ENCODE assay signal across 8 cellular contexts in genomic region chr7:41705109-41705871, GRCh38. TPM values are rescaled to one million over a fixed set of nuclear protein-coding genes. Genes with fewer than 3 reads are reported as not detected.
DNase-seq lines count a peak whose midpoint lies in the region; ATAC-seq and TF ChIP-seq lines count a peak whose summit lies in the region.

No MANE protein-coding gene starts in this region.

- intact Hi-C loops in thyroid gland (cut with DNase I): no loop called here

- H3K36me3 ChIP-seq in thyroid gland: no peaks in the 10 kb centered on the region

- H3K9me3 ChIP-seq in thyroid gland: no peaks in the 10 kb centered on the region

- peak; percentile 98 for ATAC-seq in GM19438 (IDR thresholded peaks at IDR 0.05; ENCODE audit: low read depth, unreplicated experiment)
- ATAC-seq in HG03520 (IDR thresholded peaks at IDR 0.05; ENCODE audit: unreplicated experiment): peak; percentile 93

- CTCF ChIA-PET in activated naive CD4-positive, alpha-beta T cell treated with anti-CD3 and anti-CD28 coated beads, Interleukin-2, amount 10 ng/mL, durations not matched to agents 7 days and 5 days (lab: Charles Lee): interaction anchor here (0.7 to 2.2 kb wide), 9 partner anchors 9 to 1475 kb away, joined by 3 to 19 read pairs (median 4); no protein-coding TSS in a partner anchor

- H3K4me1 Mint-ChIP-seq in activated naive CD4-positive, alpha-beta T cell treated with anti-CD3 and anti-CD28 coated beads, Interleukin-2, amount 10 ng/mL, durations not matched to agents 7 days and 5 days: peaks cover 16% of the 10 kb centered on the region

- no peaks in the 10 kb centered on the region for H3K36me3 Mint-ChIP-seq in activated naive CD4-positive, alpha-beta T cell treated with anti-CD3 and anti-CD28 coated beads, Interleukin-2, amount 10 ng/mL, durations not matched to agents 7 days and 5 days

- H3K4me1 ChIP-seq in thyroid gland: peaks cover 7 to 19% of the 10 kb centered on the region in 2 donors

- H3K27me3 Mint-ChIP-seq in activated naive CD4-positive, alpha-beta T cell treated with anti-CD3 and anti-CD28 coated beads, Interleukin-2, amount 10 ng/mL, durations not matched to agents 7 days and 5 days: peaks cover 51% of the 10 kb centered on the region

- no peaks in the 10 kb centered on the region for H3K9me3 Mint-ChIP-seq in activated naive CD4-positive, alpha-beta T cell treated with anti-CD3 and anti-CD28 coated beads, Interleukin-2, amount 10 ng/mL, durations not matched to agents 7 days and 5 days

- H3K27ac Mint-ChIP-seq in activated naive CD4-positive, alpha-beta T cell treated with anti-CD3 and anti-CD28 coated beads, Interleukin-2, amount 10 ng/mL, durations not matched to agents 7 days and 5 days: no peak overlapping the region

- peak overlapping the region in 2 of 3 donors; percentile 29 to 33 for H3K4me3 ChIP-seq in thyroid gland (replicated peaks in 1 of 3)

- peak; percentile 87 for DNase-seq in D341Med (ENCODE audit: low spot score)
- DNase-seq in activated naive CD4-positive, alpha-beta T cell treated with anti-CD3 and anti-CD28 coated beads, Interleukin-2, amount 10 ng/mL, durations not matched to agents 7 days and 5 days: peak; percentile 78
- DNase-seq in glomerular visceral epithelial cell (ENCODE audit: extremely low spot score): peak; percentile 95
- DNase-seq in nucleus accumbens (lab: John Stamatoyannopoulos, UW): peak in 54 of 56 donors; percentile 21 to 88 (median 68)
- peak; percentile 96 to 97 for DNase-seq in thyroid gland

- no peaks in the 10 kb centered on the region for H3K27me3 ChIP-seq in thyroid gland

- no peak for TF ChIP-seq POLR2A in thyroid gland (IDR thresholded peaks at IDR 0.05)

- 1 to 4% methylated on average over 27 to 33 of the region's 42 CpGs for WGBS in thyroid gland, 2 donors

- peak overlapping the region; percentile 81 to 93 (median 87) for H3K27ac ChIP-seq in thyroid gland

- peak; percentile 49 to 87 (median 80) for TF ChIP-seq CTCF in thyroid gland (IDR thresholded peaks at IDR 0.05)

- peak overlapping the region; percentile 66 for H3K4me3 Mint-ChIP-seq in activated naive CD4-positive, alpha-beta T cell treated with anti-CD3 and anti-CD28 coated beads, Interleukin-2, amount 10 ng/mL, durations not matched to agents 7 days and 5 days

TF ChIP-seq in PFSK-1, 5 proteins besides CTCF, POLR2A, EP300 and RAD21:
- TF ChIP-seq FOXP2 (optimal IDR thresholded peaks at IDR 0.05; ENCODE audit: borderline replicate concordance, extremely low read depth, extremely low read length, insufficient read depth) (peak; percentile 78), REST (IDR thresholded peaks at IDR 0.05; ENCODE audit: insufficient read depth in 1 of 2, low read depth in 2 of 2, low read length in 2 of 2) (no peak)

RNA-seq across cellular contexts. Expression of gene INHBA, which starts 2.4 kb away (rescaled TPM):
- polyA plus RNA-seq in PFSK-1 (2012; ENCODE audit: insufficient read length, low read depth): 7.7 TPM
- 1 to 10 TPM; 1.3 to 3.0 (median 1.5) TPM for total RNA-seq in thyroid gland

Comparison
In these comparisons a context has a peak if more than half of its experiments do, and no peak if none do; other contexts are left out.
1. Peak in every context shown above with its lines: DNase-seq, ATAC-seq, H3K4me3 ChIP-seq and H3K27ac ChIP-seq.